ENCODE assay signal across 28 cellular contexts in the genomic region with DNA sequence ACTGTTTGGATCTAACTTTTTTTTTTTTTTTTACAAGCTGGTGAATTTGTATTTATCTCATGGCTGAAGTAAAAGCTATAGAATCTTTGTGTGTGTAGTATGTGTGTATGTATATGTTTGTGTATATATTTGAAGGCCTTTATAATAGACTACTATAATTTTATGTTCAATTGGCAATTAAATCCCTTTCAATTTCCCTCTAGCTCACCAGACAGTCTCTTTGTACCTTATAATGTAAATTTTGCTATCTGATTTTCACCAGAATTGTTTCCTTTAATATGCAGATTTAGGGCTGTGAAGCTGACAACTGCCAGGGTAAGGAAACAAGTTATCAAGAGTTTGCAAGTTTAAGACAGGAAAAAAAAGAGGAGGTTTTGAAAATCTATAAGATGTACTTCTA.
"Had no signal": no experiment of that assay in that cellular context is flagged by ENCODE, and none has a peak within 500 bp of the region (broad histone marks: within the 10 kb centered on the region; RNA-seq: fewer than 3 reads in every experiment).

No MANE protein-coding gene starts in this region.

- H3K27ac Mint-ChIP-seq: activated CD4-positive, alpha-beta memory T cell treated with anti-CD3 and anti-CD28 coated beads, Interleukin-2, amount 10 ng/mL, durations not matched to agents 7 days and 5 days; activated CD4-positive, alpha-beta T cell treated with anti-CD3 and anti-CD28 coated beads, Interleukin-2, amount 10 ng/mL, durations not matched to agents 7 days and 5 days; activated naive CD4-positive, alpha-beta T cell treated with anti-CD3 and anti-CD28 coated beads for 36 hours; activated naive CD4-positive, alpha-beta T cell treated with anti-CD3 and anti-CD28 coated beads, Interleukin-2, amount 50 U/mL, for 24 hours; activated naive CD8-positive, alpha-beta T cell treated with anti-CD3 and anti-CD28 coated beads, Interleukin-2, amount 10 ng/mL, durations not matched to agents 7 days and 5 days; activated T-cell treated with anti-CD3 and anti-CD28 coated beads, Interleukin-2, amount 50 U/mL, for 24 hours; activated T-cell treated with anti-CD3 and anti-CD28 coated beads, Interleukin-2, amount 50 U/mL, for 72 hours; effector memory CD8-positive, alpha-beta T cell had no signal

- ATAC-seq: effector memory CD8-positive, alpha-beta T cell; foreskin keratinocyte; gastrocnemius medialis; heart left ventricle had no signal

- H3K36me3 ChIP-seq: brain microvascular endothelial cell, esophagus muscularis mucosa, gastrocnemius medialis, heart left ventricle had no signal

- H3K27ac ChIP-seq: brain microvascular endothelial cell, coronary artery, esophagus muscularis mucosa, foreskin keratinocyte, gastrocnemius medialis, heart left ventricle had no signal

- H3K27me3 Mint-ChIP-seq: activated CD4-positive, alpha-beta memory T cell treated with anti-CD3 and anti-CD28 coated beads, Interleukin-2, amount 10 ng/mL, durations not matched to agents 7 days and 5 days; activated CD4-positive, alpha-beta T cell treated with anti-CD3 and anti-CD28 coated beads, Interleukin-2, amount 10 ng/mL, durations not matched to agents 7 days and 5 days; activated naive CD4-positive, alpha-beta T cell treated with anti-CD3 and anti-CD28 coated beads, Interleukin-2, amount 50 U/mL, for 24 hours; activated naive CD8-positive, alpha-beta T cell treated with anti-CD3 and anti-CD28 coated beads, Interleukin-2, amount 10 ng/mL, durations not matched to agents 7 days and 5 days; central memory CD8-positive, alpha-beta T cell; effector memory CD8-positive, alpha-beta T cell had no signal

- H3K9me3 ChIP-seq: esophagus muscularis mucosa, gastrocnemius medialis had no signal

- H3K4me3 Mint-ChIP-seq: activated CD4-positive, alpha-beta memory T cell treated with anti-CD3 and anti-CD28 coated beads, Interleukin-2, amount 10 ng/mL, durations not matched to agents 7 days and 5 days; activated CD4-positive, alpha-beta T cell treated with anti-CD3 and anti-CD28 coated beads, Interleukin-2, amount 10 ng/mL, durations not matched to agents 7 days and 5 days; activated naive CD4-positive, alpha-beta T cell treated with anti-CD3 and anti-CD28 coated beads for 36 hours; activated naive CD4-positive, alpha-beta T cell treated with anti-CD3 and anti-CD28 coated beads, Interleukin-2, amount 50 U/mL, for 24 hours; activated naive CD8-positive, alpha-beta T cell treated with anti-CD3 and anti-CD28 coated beads, Interleukin-2, amount 10 ng/mL, durations not matched to agents 7 days and 5 days; activated T-cell treated with anti-CD3 and anti-CD28 coated beads, Interleukin-2, amount 50 U/mL, for 24 hours; central memory CD8-positive, alpha-beta T cell; effector memory CD8-positive, alpha-beta T cell had no signal

- H3K4me1 Mint-ChIP-seq: activated CD4-positive, alpha-beta memory T cell treated with anti-CD3 and anti-CD28 coated beads, Interleukin-2, amount 10 ng/mL, durations not matched to agents 7 days and 5 days; activated CD4-positive, alpha-beta T cell treated with anti-CD3 and anti-CD28 coated beads, Interleukin-2, amount 10 ng/mL, durations not matched to agents 7 days and 5 days; activated naive CD4-positive, alpha-beta T cell treated with anti-CD3 and anti-CD28 coated beads, Interleukin-2, amount 50 U/mL, for 24 hours; activated naive CD8-positive, alpha-beta T cell treated with anti-CD3 and anti-CD28 coated beads, Interleukin-2, amount 10 ng/mL, durations not matched to agents 7 days and 5 days; central memory CD8-positive, alpha-beta T cell had no signal

- DNase-seq: activated CD4-positive, alpha-beta memory T cell treated with anti-CD3 and anti-CD28 coated beads, Interleukin-2, amount 10 ng/mL, durations not matched to agents 7 days and 5 days; activated CD4-positive, alpha-beta T cell treated with anti-CD3 and anti-CD28 coated beads for 1 hour; activated CD4-positive, alpha-beta T cell treated with anti-CD3 and anti-CD28 coated beads for 4 hours; activated CD4-positive, alpha-beta T cell treated with anti-CD3 and anti-CD28 coated beads, Interleukin-2, amount 10 ng/mL, durations not matched to agents 7 days and 5 days; activated CD4-positive, alpha-beta T cell treated with anti-CD3 and anti-CD28 coated beads, Interleukin-2, amount 50 U/mL, for 4 hours; activated CD8-positive, alpha-beta memory T cell treated with anti-CD3 and anti-CD28 coated beads, Interleukin-2, amount 50 U/mL, for 48 hours; activated effector memory CD4-positive, alpha-beta T cell treated with Interleukin-2 at 50 U/mL for 16 hours; activated gamma-delta T cell treated with Interleukin-2 at 50 U/mL for 16 hours; activated naive CD4-positive, alpha-beta T cell treated with anti-CD3 and anti-CD28 coated beads for 36 hours; activated naive CD8-positive, alpha-beta T cell treated with anti-CD3 and anti-CD28 coated beads, Interleukin-2, amount 10 ng/mL, durations not matched to agents 7 days and 5 days; activated T-cell treated with anti-CD3 and anti-CD28 coated beads for 4 hours; activated T-cell treated with anti-CD3 and anti-CD28 coated beads, Interleukin-2, amount 50 U/mL, for 24 hours; amniotic stem cell; anterior cingulate cortex; brain microvascular endothelial cell; dermis blood vessel endothelial cell; effector CD4-positive, alpha-beta T cell; effector memory CD8-positive, alpha-beta T cell; erythroblast; foreskin keratinocyte; gastrocnemius medialis; glutamatergic neuron; heart left ventricle had no signal

- H3K4me3 ChIP-seq: coronary artery, esophagus muscularis mucosa, gastrocnemius medialis, heart left ventricle had no signal

- H3K27me3 ChIP-seq: brain microvascular endothelial cell, esophagus muscularis mucosa, foreskin keratinocyte, gastrocnemius medialis, heart left ventricle had no signal

- H3K36me3 Mint-ChIP-seq: activated naive CD4-positive, alpha-beta T cell treated with anti-CD3 and anti-CD28 coated beads, Interleukin-2, amount 50 U/mL, for 24 hours; activated naive CD8-positive, alpha-beta T cell treated with anti-CD3 and anti-CD28 coated beads, Interleukin-2, amount 10 ng/mL, durations not matched to agents 7 days and 5 days had no signal

- H3K4me1 ChIP-seq: esophagus muscularis mucosa, foreskin keratinocyte, gastrocnemius medialis, heart left ventricle had no signal

- H3K9me3 Mint-ChIP-seq: activated CD4-positive, alpha-beta memory T cell treated with anti-CD3 and anti-CD28 coated beads, Interleukin-2, amount 10 ng/mL, durations not matched to agents 7 days and 5 days; activated CD4-positive, alpha-beta T cell treated with anti-CD3 and anti-CD28 coated beads, Interleukin-2, amount 10 ng/mL, durations not matched to agents 7 days and 5 days; activated naive CD4-positive, alpha-beta T cell treated with anti-CD3 and anti-CD28 coated beads for 36 hours; activated naive CD4-positive, alpha-beta T cell treated with anti-CD3 and anti-CD28 coated beads, Interleukin-2, amount 50 U/mL, for 24 hours; activated naive CD8-positive, alpha-beta T cell treated with anti-CD3 and anti-CD28 coated beads, Interleukin-2, amount 10 ng/mL, durations not matched to agents 7 days and 5 days; activated T-cell treated with anti-CD3 and anti-CD28 coated beads, Interleukin-2, amount 50 U/mL, for 24 hours; central memory CD8-positive, alpha-beta T cell; effector memory CD8-positive, alpha-beta T cell had no signal
